ENCODE assay signal across 1 cellular context in the genomic region with DNA sequence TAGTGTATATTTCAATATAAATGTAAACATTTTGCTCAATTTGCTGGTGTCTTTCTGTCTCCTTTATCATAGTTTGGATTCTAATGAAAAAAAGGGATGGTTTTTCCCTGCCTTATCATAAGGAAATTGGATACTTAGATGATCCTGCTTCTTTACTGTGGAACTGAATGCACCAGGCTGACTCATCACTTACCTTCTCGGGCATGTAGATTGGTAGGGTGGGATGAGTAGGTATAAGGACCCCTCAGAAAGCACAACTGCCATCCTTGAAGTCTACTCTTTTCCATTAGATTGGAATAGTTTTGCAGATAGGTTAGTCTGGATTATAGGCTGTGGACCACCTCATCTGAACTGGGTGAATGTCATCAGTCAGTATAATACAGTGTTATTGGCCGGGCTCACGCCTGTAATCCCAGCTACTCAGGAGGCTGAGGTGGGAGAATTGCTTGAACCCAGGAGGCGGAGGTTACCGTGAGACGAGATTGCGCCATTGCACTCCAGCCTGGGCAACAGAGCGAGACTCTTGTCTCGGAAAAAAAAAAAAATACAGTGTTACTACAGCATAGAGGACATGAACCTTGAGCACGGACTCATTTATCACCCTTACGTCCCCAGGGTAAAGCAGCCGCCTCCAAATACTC.
TF ChIP-seq lines count a peak whose summit lies in the region.

No MANE protein-coding gene starts in this region.

TF ChIP-seq in GM23338, 12 proteins besides CTCF, POLR2A, EP300 and RAD21:
- TF ChIP-seq ZNF114 (CRISPR knock-in tag; IDR thresholded peaks at IDR 0.05) = no peak
- TF ChIP-seq, protein P1, sequence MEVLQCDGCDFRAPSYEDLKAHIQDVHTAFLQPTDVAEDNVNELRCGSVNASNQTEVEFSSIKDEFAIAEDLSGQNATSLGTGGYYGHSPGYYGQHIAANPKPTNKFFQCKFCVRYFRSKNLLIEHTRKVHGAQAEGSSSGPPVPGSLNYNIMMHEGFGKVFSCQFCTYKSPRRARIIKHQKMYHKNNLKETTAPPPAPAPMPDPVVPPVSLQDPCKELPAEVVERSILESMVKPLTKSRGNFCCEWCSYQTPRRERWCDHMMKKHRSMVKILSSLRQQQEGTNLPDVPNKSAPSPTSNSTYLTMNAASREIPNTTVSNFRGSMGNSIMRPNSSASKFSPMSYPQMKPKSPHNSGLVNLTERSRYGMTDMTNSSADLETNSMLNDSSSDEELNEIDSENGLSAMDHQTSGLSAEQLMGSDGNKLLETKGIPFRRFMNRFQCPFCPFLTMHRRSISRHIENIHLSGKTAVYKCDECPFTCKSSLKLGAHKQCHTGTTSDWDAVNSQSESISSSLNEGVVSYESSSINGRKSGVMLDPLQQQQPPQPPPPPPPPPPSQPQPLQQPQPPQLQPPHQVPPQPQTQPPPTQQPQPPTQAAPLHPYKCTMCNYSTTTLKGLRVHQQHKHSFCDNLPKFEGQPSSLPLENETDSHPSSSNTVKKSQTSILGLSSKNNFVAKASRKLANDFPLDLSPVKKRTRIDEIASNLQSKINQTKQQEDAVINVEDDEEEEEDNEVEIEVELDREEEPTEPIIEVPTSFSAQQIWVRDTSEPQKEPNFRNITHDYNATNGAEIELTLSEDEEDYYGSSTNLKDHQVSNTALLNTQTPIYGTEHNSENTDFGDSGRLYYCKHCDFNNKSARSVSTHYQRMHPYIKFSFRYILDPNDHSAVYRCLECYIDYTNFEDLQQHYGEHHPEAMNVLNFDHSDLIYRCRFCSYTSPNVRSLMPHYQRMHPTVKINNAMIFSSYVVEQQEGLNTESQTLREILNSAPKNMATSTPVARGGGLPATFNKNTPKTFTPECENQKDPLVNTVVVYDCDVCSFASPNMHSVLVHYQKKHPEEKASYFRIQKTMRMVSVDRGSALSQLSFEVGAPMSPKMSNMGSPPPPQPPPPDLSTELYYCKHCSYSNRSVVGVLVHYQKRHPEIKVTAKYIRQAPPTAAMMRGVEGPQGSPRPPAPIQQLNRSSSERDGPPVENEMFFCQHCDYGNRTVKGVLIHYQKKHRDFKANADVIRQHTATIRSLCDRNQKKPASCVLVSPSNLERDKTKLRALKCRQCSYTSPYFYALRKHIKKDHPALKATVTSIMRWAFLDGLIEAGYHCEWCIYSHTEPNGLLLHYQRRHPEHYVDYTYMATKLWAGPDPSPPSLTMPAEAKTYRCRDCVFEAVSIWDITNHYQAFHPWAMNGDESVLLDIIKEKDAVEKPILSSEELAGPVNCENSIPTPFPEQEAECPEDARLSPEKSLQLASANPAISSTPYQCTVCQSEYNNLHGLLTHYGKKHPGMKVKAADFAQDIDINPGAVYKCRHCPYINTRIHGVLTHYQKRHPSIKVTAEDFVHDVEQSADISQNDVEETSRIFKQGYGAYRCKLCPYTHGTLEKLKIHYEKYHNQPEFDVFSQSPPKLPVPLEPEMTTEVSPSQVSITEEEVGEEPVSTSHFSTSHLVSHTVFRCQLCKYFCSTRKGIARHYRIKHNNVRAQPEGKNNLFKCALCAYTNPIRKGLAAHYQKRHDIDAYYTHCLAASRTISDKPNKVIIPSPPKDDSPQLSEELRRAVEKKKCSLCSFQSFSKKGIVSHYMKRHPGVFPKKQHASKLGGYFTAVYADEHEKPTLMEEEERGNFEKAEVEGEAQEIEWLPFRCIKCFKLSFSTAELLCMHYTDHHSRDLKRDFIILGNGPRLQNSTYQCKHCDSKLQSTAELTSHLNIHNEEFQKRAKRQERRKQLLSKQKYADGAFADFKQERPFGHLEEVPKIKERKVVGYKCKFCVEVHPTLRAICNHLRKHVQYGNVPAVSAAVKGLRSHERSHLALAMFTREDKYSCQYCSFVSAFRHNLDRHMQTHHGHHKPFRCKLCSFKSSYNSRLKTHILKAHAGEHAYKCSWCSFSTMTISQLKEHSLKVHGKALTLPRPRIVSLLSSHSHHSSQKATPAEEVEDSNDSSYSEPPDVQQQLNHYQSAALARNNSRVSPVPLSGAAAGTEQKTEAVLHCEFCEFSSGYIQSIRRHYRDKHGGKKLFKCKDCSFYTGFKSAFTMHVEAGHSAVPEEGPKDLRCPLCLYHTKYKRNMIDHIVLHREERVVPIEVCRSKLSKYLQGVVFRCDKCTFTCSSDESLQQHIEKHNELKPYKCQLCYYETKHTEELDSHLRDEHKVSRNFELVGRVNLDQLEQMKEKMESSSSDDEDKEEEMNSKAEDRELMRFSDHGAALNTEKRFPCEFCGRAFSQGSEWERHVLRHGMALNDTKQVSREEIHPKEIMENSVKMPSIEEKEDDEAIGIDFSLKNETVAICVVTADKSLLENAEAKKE (CRISPR knock-in tag; IDR thresholded peaks at IDR 0.05) = no peak
- TF ChIP-seq NANOG (IDR thresholded peaks at IDR 0.05; ENCODE audit: borderline replicate concordance) = no peak
- 0 out of 2 replicates have a peak, but pooled peaks have one; percentile 9 for TF ChIP-seq POLR2AphosphoS5 (IDR thresholded peaks at IDR 0.05; ENCODE audit: low read depth)
